Comparison of ENCODE assay signal across 8 cellular contexts in genomic region chr18:51194604-51195003, GRCh38. TPM values are rescaled to one million over a fixed set of nuclear protein-coding genes. Genes with fewer than 3 reads are reported as not detected.
DNase-seq lines count a peak whose midpoint lies in the region; ATAC-seq and TF ChIP-seq lines count a peak whose summit lies in the region.

No MANE protein-coding gene starts in this region.

- no peak for ATAC-seq in HG03139 (IDR thresholded peaks at IDR 0.05; ENCODE audit: unreplicated experiment)

- no peak overlapping the region for H2AFZ ChIP-seq in mammary epithelial cell (ENCODE audit: low read depth, low read length)

- no peaks in the 10 kb centered on the region for H3K27me3 ChIP-seq in BJ (ENCODE audit: control insufficient read depth, insufficient read depth, low read length)
- H3K27me3 ChIP-seq in mammary epithelial cell (ENCODE audit: insufficient read depth, low read length), result no peaks in the 10 kb centered on the region
- H3K27me3 ChIP-seq in muscle layer of duodenum (ENCODE audit: low read depth, low read length), result no peaks in the 10 kb centered on the region

- POLR2A ChIA-PET in BJ (lab: Charles Lee), result no interaction called here

- BruUV-seq in mammary epithelial cell (replicated peaks; lab: Mats Ljungman, UMichigan), result no TSS peak

- peaks cover 73% of the 10 kb centered on the region for H3K79me2 ChIP-seq in mammary epithelial cell (ENCODE audit: insufficient read depth, low read length)

- CTCF ChIA-PET in BJ (lab: Yijun Ruan, JAX) (no interaction called here), mammary epithelial cell (lab: Charles Lee; ENCODE audit: low non-redundant PET) (no interaction called here)

- in situ Hi-C loops in mammary epithelial cell (cut with MboI; ENCODE audit: low sequenced_read_pairs in 2 of 2), result loop anchor here in 1 of 2 donors (10.0 kb wide), 1 partner anchor 420 kb away; no protein-coding TSS in a partner anchor

- TF ChIP-seq CTCF in BJ (IDR thresholded peaks at IDR 0.05; ENCODE audit: insufficient read depth, low read depth, low read length) (no peak), mammary epithelial cell (conservative IDR thresholded peaks at IDR 0.05 in 1 of 2, IDR thresholded peaks at IDR 0.05 in 1 of 2; ENCODE audit: extremely low read depth in 1 of 2, insufficient read depth in 1 of 2, low read depth in 1 of 2, low read length in 2 of 2) (no peak)

- H3K9me3 ChIP-seq in mammary epithelial cell (replicated peaks; ENCODE audit: insufficient read depth, low read length) (no peaks in the 10 kb centered on the region), muscle layer of duodenum (ENCODE audit: control insufficient read depth in 1 of 2, low read length in 2 of 2) (no peaks in the 10 kb centered on the region)

- H3K4me1 ChIP-seq in mammary epithelial cell (ENCODE audit: insufficient read depth, low read length) (peaks cover 26% of the 10 kb centered on the region), muscle layer of duodenum (ENCODE audit: control insufficient read depth in 1 of 2, insufficient read depth in 2 of 2, low read length in 2 of 2) (peaks cover 15 to 43% of the 10 kb centered on the region in 2 donors)

- peak overlapping the region; percentile 90 for H3K4me2 ChIP-seq in mammary epithelial cell (ENCODE audit: insufficient read depth, low read depth, low read length)

- H4K20me1 ChIP-seq in mammary epithelial cell (ENCODE audit: insufficient read depth, low read length), result no peaks in the 10 kb centered on the region

- whole genome bisulfite sequencing in mammary epithelial cell (ENCODE audit: low coverage, missing lambda C conversion rate), result 3% methylated on average over 3 of the region's 3 CpGs

- H3K27ac ChIP-seq in mammary epithelial cell (ENCODE audit: insufficient read depth, low read depth, low read length) (peak overlapping the region; percentile 93), muscle layer of duodenum (ENCODE audit: low read length) (peak overlapping the region; percentile 89), substantia nigra (ENCODE audit: low read depth, low read length, poor library complexity, severe bottlenecking) (no peak overlapping the region)

- intact Hi-C loops in mammary epithelial cell (cut with micrococcal nuclease), result loop anchor here (1.0 to 10.0 kb wide), 7 partner anchors 59 to 1040 kb away; no protein-coding TSS in a partner anchor

- dilution Hi-C loops in mammary epithelial cell (cut with HindIII; ENCODE audit: low sequenced_read_pairs), result no loop called here

- H3K9ac ChIP-seq in mammary epithelial cell (ENCODE audit: insufficient read depth, low read length), result peak overlapping the region; percentile 95

- H3K36me3 ChIP-seq in BJ (ENCODE audit: control insufficient read depth, insufficient read depth, low read length) (no peaks in the 10 kb centered on the region), mammary epithelial cell (ENCODE audit: insufficient read depth, low read length) (no peaks in the 10 kb centered on the region), muscle layer of duodenum (ENCODE audit: control insufficient read depth in 1 of 2, insufficient read depth in 2 of 2, low read length in 2 of 2) (no peaks in the 10 kb centered on the region)

- H3K4me3 ChIP-seq in BJ (ENCODE audit: low read depth, low read length) (peak overlapping the region; percentile 97), mammary epithelial cell (replicated peaks in 1 of 3; ENCODE audit: insufficient read depth in 1 of 3, low read depth in 2 of 3, low read length in 3 of 3) (peak overlapping the region; percentile 74 to 83 (median 76)), muscle layer of duodenum (ENCODE audit: low read depth in 1 of 2, low read length in 2 of 2) (peak overlapping the region; percentile 90 to 92)
- peak overlapping the region; percentile 77 for H3K4me3 ChIP-seq in Jurkat, Clone E6-1 (ENCODE audit: low read length)

- DNase-seq in BJ (ENCODE audit: low read depth) (no peak), mammary epithelial cell (peak; percentile 35), NCI-H524 treated with DMSO at 0.1 percent for 48 hours (lab: John Stamatoyannopoulos, UW) (no peak), substantia nigra (lab: John Stamatoyannopoulos, UW) (no peak), NCI-H526 (lab: John Stamatoyannopoulos, UW) (no peak)
- no peak for DNase-seq in Jurkat, Clone E6-1 (ENCODE audit: low read depth, low spot score)

RNA-seq across cellular contexts. Expression of gene MEX3C, which starts 2.9 kb away (rescaled TPM):
- polyA plus RNA-seq in BJ (2011; rRNA removed) (34.4 and 51.1 TPM in 2 replicates), mammary epithelial cell (57.7 TPM)
- polyA minus RNA-seq in BJ (2011; rRNA and poly(A)+ RNA removed), result 26.3 and 26.7 TPM in 2 replicates
- polyA plus RNA-seq in Jurkat, Clone E6-1 (2012; ENCODE audit: insufficient read depth, insufficient read length), result 38.5 TPM
- 100 to 1,000 TPM in 1 of 2 donors, 10 to 100 TPM in 1; 79.1 to 102 TPM for total RNA-seq in mammary epithelial cell
- polyA minus RNA-seq in mammary epithelial cell, result 187 TPM
